In genomic region chr5:60503771-60504170, GRCh38 we compare ENCODE assay signal across 11 cellular contexts.
DNase-seq lines count a peak whose midpoint lies in the region; ATAC-seq and TF ChIP-seq lines count a peak whose summit lies in the region.
"Had no signal": no experiment of that assay in that cellular context is flagged by ENCODE, and none has a peak within 500 bp of the region (broad histone marks: within the 10 kb centered on the region; RNA-seq: fewer than 3 reads in every experiment).

No MANE protein-coding gene starts in this region.

- intact Hi-C loops in activated CD4-positive, alpha-beta memory T cell treated with anti-CD3 and anti-CD28 coated beads for 36 hours (cut with micrococcal nuclease), result no loop called here

- H3K4me1 Mint-ChIP-seq in activated CD4-positive, alpha-beta memory T cell treated with anti-CD3 and anti-CD28 coated beads for 36 hours (ENCODE audit: low read depth), result no peaks in the 10 kb centered on the region

- POLR2A ChIA-PET in activated CD4-positive, alpha-beta memory T cell treated with anti-CD3 and anti-CD28 coated beads for 36 hours (lab: Charles Lee), result no interaction called here

- H3K27ac Mint-ChIP-seq in activated CD4-positive, alpha-beta memory T cell treated with anti-CD3 and anti-CD28 coated beads for 36 hours, result no peak overlapping the region

- no peak for TF ChIP-seq POLR2A in GM18505 (IDR thresholded peaks at IDR 0.05; ENCODE audit: borderline replicate concordance, extremely low read depth, insufficient read depth, insufficient read length)

- H3K4me3 Mint-ChIP-seq in activated CD4-positive, alpha-beta memory T cell treated with anti-CD3 and anti-CD28 coated beads for 36 hours, result no peak overlapping the region

- CTCF ChIA-PET in activated CD4-positive, alpha-beta memory T cell treated with anti-CD3 and anti-CD28 coated beads for 36 hours (lab: Charles Lee), result no interaction called here

- no peaks in the 10 kb centered on the region for H3K36me3 Mint-ChIP-seq in activated CD4-positive, alpha-beta memory T cell treated with anti-CD3 and anti-CD28 coated beads for 36 hours

- H3K9me3 Mint-ChIP-seq in activated CD4-positive, alpha-beta memory T cell treated with anti-CD3 and anti-CD28 coated beads for 36 hours, result no peaks in the 10 kb centered on the region

- in situ Hi-C loops in G401 (cut with HindIII; ENCODE audit: low sequenced_read_pairs), result no loop called here

- no peaks in the 10 kb centered on the region for H3K27me3 Mint-ChIP-seq in activated CD4-positive, alpha-beta memory T cell treated with anti-CD3 and anti-CD28 coated beads for 36 hours

- DNase-seq in LHCN-M2 (ENCODE audit: low read depth) (peak; percentile 41), NCI-H69 (lab: John Stamatoyannopoulos, UW) (no peak), G401 (ENCODE audit: low spot score) (no peak)
- no peak for DNase-seq in activated CD4-positive, alpha-beta memory T cell treated with anti-CD3 and anti-CD28 coated beads for 36 hours
- DNase-seq in stimulated activated naive CD4-positive, alpha-beta T cell treated with Interleukin-2 at 50 U/mL for 16 hours (lab: John Stamatoyannopoulos, UW), result no peak
- DNase-seq: activated T-cell treated with anti-CD3 and anti-CD28 coated beads for 4 hours, esophagus squamous epithelium, T1000 had no signal

- ATAC-seq in GM18505 (IDR thresholded peaks at IDR 0.05; ENCODE audit: unreplicated experiment) (peak; percentile 66), GM19467 (IDR thresholded peaks at IDR 0.05; ENCODE audit: unreplicated experiment) (peak; percentile 56), HG02938 (IDR thresholded peaks at IDR 0.05; ENCODE audit: unreplicated experiment) (peak; percentile 90)
